In genomic region chr2:171509945-171510731, GRCh38 we compare ENCODE assay signal across 10 cellular contexts. TPM values are rescaled to one million over a fixed set of nuclear protein-coding genes. Genes with fewer than 3 reads are reported as not detected.
DNase-seq lines count a peak whose midpoint lies in the region; ATAC-seq lines count a peak whose summit lies in the region.
"Had no signal": no experiment of that assay in that cellular context is flagged by ENCODE, and none has a peak within 500 bp of the region (broad histone marks: within the 10 kb centered on the region; RNA-seq: fewer than 3 reads in every experiment).

No MANE protein-coding gene starts in this region.

- peaks cover 8% of the 10 kb centered on the region for H3K4me1 Mint-ChIP-seq in activated naive CD4-positive, alpha-beta T cell treated with anti-CD3 and anti-CD28 coated beads for 36 hours (ENCODE audit: low read depth)
- peaks cover 0 to 6% (median 0%) of the 10 kb centered on the region in 4 donors for H3K4me1 Mint-ChIP-seq in naive thymus-derived CD8-positive, alpha-beta T cell

- no peaks in the 10 kb centered on the region for H3K27me3 Mint-ChIP-seq in activated naive CD4-positive, alpha-beta T cell treated with anti-CD3 and anti-CD28 coated beads for 36 hours (ENCODE audit: low read depth)
- H3K27me3 Mint-ChIP-seq in naive thymus-derived CD8-positive, alpha-beta T cell: peaks cover 0 to 2% (median 0%) of the 10 kb centered on the region in 5 donors

- ATAC-seq in GM21390 (IDR thresholded peaks at IDR 0.05; ENCODE audit: unreplicated experiment) (peak; percentile 82), HG03095 (IDR thresholded peaks at IDR 0.05; ENCODE audit: unreplicated experiment) (peak; percentile 74), left colon (peak; percentile 79)
- no peak for ATAC-seq in naive thymus-derived CD8-positive, alpha-beta T cell
- ATAC-seq: A549 had no signal

- H3K9me3 Mint-ChIP-seq in activated naive CD4-positive, alpha-beta T cell treated with anti-CD3 and anti-CD28 coated beads for 36 hours: no peaks in the 10 kb centered on the region
- H3K9me3 Mint-ChIP-seq in naive thymus-derived CD8-positive, alpha-beta T cell: no peaks in the 10 kb centered on the region

- H3K4me3 Mint-ChIP-seq in activated naive CD4-positive, alpha-beta T cell treated with anti-CD3 and anti-CD28 coated beads for 36 hours: no peak overlapping the region
- H3K4me3 Mint-ChIP-seq in naive thymus-derived CD8-positive, alpha-beta T cell: no peak overlapping the region

- no peak overlapping the region for H3K27ac Mint-ChIP-seq in activated naive CD4-positive, alpha-beta T cell treated with anti-CD3 and anti-CD28 coated beads for 36 hours
- no peak overlapping the region for H3K27ac Mint-ChIP-seq in naive thymus-derived CD8-positive, alpha-beta T cell

- DNase-seq in activated naive CD4-positive, alpha-beta T cell treated with anti-CD3 and anti-CD28 coated beads for 36 hours: peak; percentile 23
- no peak for DNase-seq in activated naive CD4-positive, alpha-beta T cell treated with anti-CD3 and anti-CD28 coated beads, Interleukin-2, amount 50 U/mL, for 16 hours
- DNase-seq in left colon (no peak), DMS153 (lab: John Stamatoyannopoulos, UW) (no peak)
- no peak for DNase-seq in activated effector memory CD4-positive, alpha-beta T cell treated with anti-CD3 and anti-CD28 coated beads, Interleukin-2, amount 50 U/mL, for 16 hours
- DNase-seq in naive thymus-derived CD8-positive, alpha-beta T cell: no peak
- DNase-seq: MG63 had no signal

- intact Hi-C loops in activated naive CD4-positive, alpha-beta T cell treated with anti-CD3 and anti-CD28 coated beads for 36 hours (cut with micrococcal nuclease): no loop called here
- intact Hi-C loops in left colon (cut with DNase I, micrococcal nuclease): no loop called here

- H3K36me3 Mint-ChIP-seq in activated naive CD4-positive, alpha-beta T cell treated with anti-CD3 and anti-CD28 coated beads for 36 hours (ENCODE audit: low read depth): peaks cover 2% of the 10 kb centered on the region
- peaks cover 4 to 7% (median 4%) of the 10 kb centered on the region in 3 donors for H3K36me3 Mint-ChIP-seq in naive thymus-derived CD8-positive, alpha-beta T cell

- CTCF ChIA-PET in activated naive CD4-positive, alpha-beta T cell treated with anti-CD3 and anti-CD28 coated beads for 36 hours (lab: Charles Lee): interaction anchor here (0.5 kb wide), 1 partner anchor 97 kb away, joined by 3 read pairs; no protein-coding TSS in a partner anchor

- POLR2A ChIA-PET in naive thymus-derived CD8-positive, alpha-beta T cell (lab: Charles Lee): no interaction called here

RNA-seq across cellular contexts. Expression of gene CYBRD1, which starts 12.1 kb away (rescaled TPM):
- total RNA-seq in activated naive CD4-positive, alpha-beta T cell treated with anti-CD3 and anti-CD28 coated beads for 36 hours: under 1 TPM; 0.76 to 0.77 TPM
- 10 to 100 TPM; 46.8 to 73.1 TPM for total RNA-seq in left colon
- under 1 TPM; 0.38 to 0.47 TPM for total RNA-seq in naive thymus-derived CD8-positive, alpha-beta T cell
- under 1 TPM in 1 of 3 donors, not detected in 2; 0.09 TPM for polyA plus RNA-seq in naive thymus-derived CD8-positive, alpha-beta T cell

Comparison
In these comparisons a context has a peak if more than half of its experiments do, and no peak if none do; other contexts are left out.
1. ATAC-seq: peak in GM21390 (single experiment), HG03095 (single experiment) and left colon (single experiment); none in naive thymus-derived CD8-positive, alpha-beta T cell (0 of 2).
2. RNA of gene CYBRD1, which starts 12.1 kb away (total RNA-seq): 46.8 to 73.1 TPM in left colon; 0.76 to 0.77 TPM in activated naive CD4-positive, alpha-beta T cell treated with anti-CD3 and anti-CD28 coated beads for 36 hours and 0.38 to 0.47 TPM in naive thymus-derived CD8-positive, alpha-beta T cell; every median in the first group is over 10 times any median in the second.